In genomic region chr22:40006641-40007040, GRCh38 we compare ENCODE assay signal across 33 cellular contexts. TPM values are rescaled to one million over a fixed set of nuclear protein-coding genes. Genes with fewer than 3 reads are reported as not detected.
A peak's percentile ranks its signal among the peaks of the same experiment; 100 is the strongest.
DNase-seq lines count a peak whose midpoint lies in the region; ATAC-seq and TF ChIP-seq lines count a peak whose summit lies in the region.
"Had no signal": no experiment of that assay in that cellular context is flagged by ENCODE, and none has a peak within 500 bp of the region (broad histone marks: within the 10 kb centered on the region; RNA-seq: fewer than 3 reads in every experiment).

No MANE protein-coding gene starts in this region.

- in situ Hi-C loops in G401 (cut with HindIII; ENCODE audit: low sequenced_read_pairs): loop anchor here (10.0 kb wide), 1 partner anchor 82 kb away; no protein-coding TSS in a partner anchor

- H2BK12ac ChIP-seq in neuronal stem cell (ENCODE audit: low read length): peak overlapping the region; percentile 52

- intact Hi-C loops in Caco-2 (cut with micrococcal nuclease; ENCODE audit: unreplicated experiment): no loop called here

- H3K27ac ChIP-seq in DND-41 (ENCODE audit: low read length): no peak overlapping the region
- peak overlapping the region; percentile 63 for H3K27ac ChIP-seq in epithelial cell of prostate
- no peak overlapping the region for H3K27ac ChIP-seq in neuronal stem cell (replicated peaks; ENCODE audit: low read length)
- H3K27ac ChIP-seq: ascending aorta, cardiac muscle cell, SK-N-MC, tibial artery had no signal

- H3K27me3 Mint-ChIP-seq in Caco-2 (ENCODE audit: insufficient read depth, unreplicated experiment): no peaks in the 10 kb centered on the region

- POLR2A ChIA-PET in Caco-2 (lab: Charles Lee): no interaction called here

- no peaks in the 10 kb centered on the region for H4K20me1 ChIP-seq in DND-41 (ENCODE audit: insufficient read depth, low read length)

- H3K9me3 ChIP-seq in Caco-2 (no peaks in the 10 kb centered on the region), DND-41 (ENCODE audit: insufficient read depth, low read length, severe bottlenecking) (no peaks in the 10 kb centered on the region), neuronal stem cell (replicated peaks in 1 of 2; ENCODE audit: control insufficient read depth in 2 of 2, insufficient read depth in 1 of 2, low read depth in 1 of 2, low read length in 2 of 2) (peaks cover 0 to 2% of the 10 kb centered on the region in 2 donors)
- H3K9me3 ChIP-seq: ascending aorta, tibial artery had no signal

- H2AK5ac ChIP-seq in neuronal stem cell (ENCODE audit: low read depth, low read length): peak overlapping the region; percentile 60

- H3K36me3 Mint-ChIP-seq in Caco-2 (ENCODE audit: insufficient read depth, unreplicated experiment): peaks cover 8% of the 10 kb centered on the region
- H3K36me3 Mint-ChIP-seq: activated CD8-positive, alpha-beta memory T cell treated with anti-CD3 and anti-CD28 coated beads, Interleukin-2, amount 10 ng/mL, durations not matched to agents 7 days and 5 days had no signal

- no peak overlapping the region for H2BK15ac ChIP-seq in neuronal stem cell (ENCODE audit: low read length)

- peaks cover 18% of the 10 kb centered on the region for H3K4me1 Mint-ChIP-seq in Caco-2 (ENCODE audit: low read depth, unreplicated experiment)
- H3K4me1 Mint-ChIP-seq: activated CD8-positive, alpha-beta memory T cell treated with anti-CD3 and anti-CD28 coated beads, Interleukin-2, amount 10 ng/mL, durations not matched to agents 7 days and 5 days had no signal

- H3K27me3 ChIP-seq in Caco-2 (replicated peaks; ENCODE audit: control insufficient read depth, insufficient read depth, low read length) (no peaks in the 10 kb centered on the region), DND-41 (ENCODE audit: insufficient read depth, low read length, poor library complexity) (no peaks in the 10 kb centered on the region), neuronal stem cell (ENCODE audit: control insufficient read depth in 3 of 3, insufficient read depth in 3 of 3, low read depth in 1 of 3, low read length in 3 of 3) (peaks cover 0 to 39% (median 0%) of the 10 kb centered on the region in 3 experiments)
- H3K27me3 ChIP-seq: ascending aorta had no signal

- WGBS in neuronal stem cell (ENCODE audit: extremely low coverage in 2 of 2, insufficient read length in 2 of 2, insufficient replicate concordance in 1 of 2), 2 donors: no CpG with 5 or more reads among the region's 8 CpGs

- H3K9ac ChIP-seq in DND-41 (ENCODE audit: low read depth, low read length): no peak overlapping the region
- no peak overlapping the region for H3K9ac ChIP-seq in neuronal stem cell (ENCODE audit: low read depth, low read length, poor library complexity)

- CTCF ChIA-PET in Caco-2 (lab: Charles Lee): no interaction called here

- H3K79me1 ChIP-seq in neuronal stem cell (ENCODE audit: low read depth, low read length): no peaks in the 10 kb centered on the region

- H3K4me2 ChIP-seq in DND-41 (ENCODE audit: insufficient read depth, low read length) (no peak overlapping the region), neuronal stem cell (ENCODE audit: insufficient read depth, low read length, poor library complexity, severe bottlenecking) (no peak overlapping the region)

- peak overlapping the region; percentile 50 for H3K18ac ChIP-seq in neuronal stem cell (ENCODE audit: low read length)

- no peak overlapping the region for H2BK120ac ChIP-seq in neuronal stem cell (ENCODE audit: low read depth, low read length)

- no TSS peak for BruUV-seq in Caco-2 (replicated peaks; lab: Mats Ljungman, UMichigan)

- no peak overlapping the region for H3K4me3 Mint-ChIP-seq in Caco-2 (ENCODE audit: unreplicated experiment)
- H3K4me3 Mint-ChIP-seq: activated CD8-positive, alpha-beta memory T cell treated with anti-CD3 and anti-CD28 coated beads, Interleukin-2, amount 10 ng/mL, durations not matched to agents 7 days and 5 days had no signal

- TF ChIP-seq CTCF in Caco-2 (IDR thresholded peaks at IDR 0.05; ENCODE audit: insufficient read depth in 1 of 2, low read depth in 1 of 2, low read length in 1 of 2, severe bottlenecking in 1 of 2, unreplicated experiment in 1 of 2) (no peak), DND-41 (IDR thresholded peaks at IDR 0.05; ENCODE audit: borderline replicate concordance, extremely low read depth, low read length, poor library complexity, severe bottlenecking) (no peak)

- H3K4me3 ChIP-seq in Caco-2 (ENCODE audit: low read depth, low read length) (no peak overlapping the region), DND-41 (ENCODE audit: low read depth in 1 of 2, low read length in 2 of 2) (no peak overlapping the region), neuronal stem cell (ENCODE audit: low read length in 2 of 2) (no peak overlapping the region)
- H3K4me3 ChIP-seq: ascending aorta, cardiac muscle cell, K562, SK-N-MC, tibial artery had no signal

- H3K36me3 ChIP-seq in Caco-2 (ENCODE audit: control insufficient read depth, insufficient read depth, low read length): no peaks in the 10 kb centered on the region; the same call in 1 of the 2 replicates
- no peaks in the 10 kb centered on the region for H3K36me3 ChIP-seq in DND-41 (ENCODE audit: insufficient read depth, low read length)
- H3K36me3 ChIP-seq in neuronal stem cell (replicated peaks in 1 of 2; ENCODE audit: control insufficient read depth in 2 of 2, insufficient read depth in 2 of 2, low read length in 2 of 2): no peaks in the 10 kb centered on the region
- H3K36me3 ChIP-seq: ascending aorta, cardiac muscle cell, tibial artery had no signal

- peak overlapping the region; percentile 16 for H3K27ac Mint-ChIP-seq in Caco-2 (ENCODE audit: unreplicated experiment)
- H3K27ac Mint-ChIP-seq: activated CD8-positive, alpha-beta memory T cell treated with anti-CD3 and anti-CD28 coated beads, Interleukin-2, amount 10 ng/mL, durations not matched to agents 7 days and 5 days had no signal

- no peaks in the 10 kb centered on the region for H3K9me3 Mint-ChIP-seq in Caco-2 (ENCODE audit: unreplicated experiment)

- H2AFZ ChIP-seq in DND-41 (ENCODE audit: low read depth, low read length) (no peak overlapping the region), neuronal stem cell (ENCODE audit: low read length) (no peak overlapping the region)

- H4K8ac ChIP-seq in neuronal stem cell (ENCODE audit: low read depth, low read length): no peak overlapping the region

- H3K79me2 ChIP-seq in DND-41 (ENCODE audit: insufficient read depth, low read length): no peaks in the 10 kb centered on the region

- no peak overlapping the region for H3K4ac ChIP-seq in neuronal stem cell (ENCODE audit: low read length)

- no peak overlapping the region for H4K91ac ChIP-seq in neuronal stem cell (ENCODE audit: low read depth, low read length, poor library complexity)

- H3K23ac ChIP-seq in neuronal stem cell (ENCODE audit: low read depth, low read length, poor library complexity): no peak overlapping the region

- peak; percentile 29; the same call in 1 of the 3 replicates for ATAC-seq in DND-41 (ENCODE audit: insufficient read depth, low read depth)
- ATAC-seq: activated CD8-positive, alpha-beta memory T cell treated with anti-CD3 and anti-CD28 coated beads, Interleukin-2, amount 10 ng/mL, durations not matched to agents 7 days and 5 days; K562; left ventricle myocardium superior had no signal

- no peak for DNase-seq in Caco-2
- DNase-seq in DND-41: no peak
- no peak for DNase-seq in epithelial cell of prostate (ENCODE audit: low read depth, low spot score)
- DNase-seq in neuronal stem cell (ENCODE audit: low spot score): no peak
- no peak for DNase-seq in hypothalamus (lab: John Stamatoyannopoulos, UW)
- no peak for DNase-seq in G401 (ENCODE audit: low spot score)
- DNase-seq in activated naive CD4-positive, alpha-beta T cell (lab: John Stamatoyannopoulos, UW): no peak
- DNase-seq: activated CD4-positive, alpha-beta T cell treated with anti-CD3 and anti-CD28 coated beads, Interleukin-2, amount 50 U/mL, for 4 hours; activated CD4-positive, CD25-positive, alpha-beta regulatory T cell; activated CD8-positive, alpha-beta memory T cell treated with anti-CD3 and anti-CD28 coated beads, Interleukin-2, amount 10 ng/mL, durations not matched to agents 7 days and 5 days; activated gamma-delta T cell treated with Interleukin-2 at 50 U/mL for 16 hours; activated T-cell treated with anti-CD3 and anti-CD28 coated beads, Interleukin-2, amount 50 U/mL, for 48 hours; C1 segment of cervical spinal cord; COR-L47; EL; H7; left ventricle myocardium superior; NCI-H1105; NCI-H187 treated with DMSO at 0.1 percent for 48 hours; NCI-H446; nucleus accumbens; RPMI8226; stimulated activated CD4-positive, alpha-beta T cell treated with anti-CD3 and anti-CD28 coated beads, Interleukin-4, amount 100 ng/mL, for 24 hours; T-helper 1 cell; tibial artery had no signal

- H3K4me1 ChIP-seq in Caco-2 (peaks cover 52% of the 10 kb centered on the region), DND-41 (ENCODE audit: insufficient read depth, low read length) (no peaks in the 10 kb centered on the region), neuronal stem cell (ENCODE audit: control insufficient read depth in 2 of 2, insufficient read depth in 1 of 2, low read depth in 1 of 2, low read length in 2 of 2) (peaks cover 12 to 37% of the 10 kb centered on the region in 2 donors)
- H3K4me1 ChIP-seq: ascending aorta had no signal

- no peak overlapping the region for H2BK5ac ChIP-seq in neuronal stem cell (ENCODE audit: low read length)

- H3K14ac ChIP-seq in neuronal stem cell (ENCODE audit: low read length): peak overlapping the region; percentile 7

RNA-seq across cellular contexts. Expression of gene FAM83F, which starts 11.9 kb away (rescaled TPM):
- 17.1 and 20.0 TPM in 2 replicates for total RNA-seq in Caco-2 (2022)
- polyA plus RNA-seq in neuronal stem cell (2013, experiment 1 of 2): 0.03 TPM
- 0.04 TPM for polyA plus RNA-seq in neuronal stem cell (2013, experiment 2 of 2)
- total RNA-seq in G401 (2014; rRNA removed; shearing (Covaris generic)): 0.12 and 0.27 TPM in 2 replicates
- total RNA-seq: activated CD8-positive, alpha-beta memory T cell treated with anti-CD3 and anti-CD28 coated beads, Interleukin-2, amount 10 ng/mL, durations not matched to agents 7 days and 5 days; ascending aorta; M059J; OCI-LY7; pulmonary artery endothelial cell had no signal
- polyA plus RNA-seq: cardiac muscle cell had no signal

RNA-seq across cellular contexts. Expression of gene TMA7B, which starts 46.4 kb away (rescaled TPM):
- total RNA-seq in Caco-2 (2022): not detected in 2 replicates
- not detected for polyA plus RNA-seq in neuronal stem cell (2013, experiment 1 of 2)
- not detected for polyA plus RNA-seq in neuronal stem cell (2013, experiment 2 of 2)
- total RNA-seq in G401 (2014; rRNA removed; shearing (Covaris generic)): not detected in 2 replicates
- total RNA-seq: ascending aorta, cardiac muscle cell, glomerular endothelial cell, H7, left ventricle myocardium superior, M059J, OCI-LY7, pulmonary artery endothelial cell had no signal
- polyA plus RNA-seq: cardiac muscle cell had no signal

Comparison
In these comparisons a context has a peak if more than half of its experiments do, and no peak if none do; other contexts are left out.
1. RNA of gene FAM83F, which starts 11.9 kb away (total RNA-seq): 17.1 to 20.0 TPM in Caco-2; 0.12 to 0.27 TPM in G401; every median in the first group is over 10 times any median in the second.